ENCODE assay signal across 18 cellular contexts in genomic region chr21:27422435-27422834, GRCh38.
DNase-seq lines count a peak whose midpoint lies in the region; ATAC-seq and TF ChIP-seq lines count a peak whose summit lies in the region.
"Had no signal": no experiment of that assay in that cellular context is flagged by ENCODE, and none has a peak within 500 bp of the region (broad histone marks: within the 10 kb centered on the region; RNA-seq: fewer than 3 reads in every experiment).

No MANE protein-coding gene starts in this region.

- H3K4me1 ChIP-seq in adipocyte (ENCODE audit: control insufficient read depth, insufficient read depth, low read length), result peaks cover 69% of the 10 kb centered on the region
- H3K4me1 ChIP-seq: BLaER1 had no signal

- ATAC-seq in HG02759 (IDR thresholded peaks at IDR 0.05; ENCODE audit: unreplicated experiment), result no peak
- no peak for ATAC-seq in GM18505 (IDR thresholded peaks at IDR 0.05; ENCODE audit: unreplicated experiment)
- ATAC-seq: Panc1 had no signal

- no peaks in the 10 kb centered on the region for H3K27me3 ChIP-seq in adipocyte (replicated peaks; ENCODE audit: control insufficient read depth, insufficient read depth, low read length)
- H3K27me3 ChIP-seq: BLaER1, cardiac muscle cell had no signal

- H3K36me3 ChIP-seq in adipocyte (ENCODE audit: control insufficient read depth, insufficient read depth, low read length, severe bottlenecking), result no peaks in the 10 kb centered on the region
- H3K36me3 ChIP-seq: BLaER1, cardiac muscle cell, lower lobe of right lung had no signal

- no peak overlapping the region for H3K4me3 ChIP-seq in adipocyte (ENCODE audit: low read length)
- no peak overlapping the region for H3K4me3 ChIP-seq in fibroblast of mammary gland (ENCODE audit: control insufficient read depth, low read depth, low read length)
- H3K4me3 ChIP-seq: BLaER1, cardiac muscle cell, lower lobe of right lung had no signal

- H3K9me3 ChIP-seq in adipocyte (ENCODE audit: control insufficient read depth, low read length), result no peaks in the 10 kb centered on the region
- H3K9me3 ChIP-seq: BLaER1, lower lobe of right lung had no signal

- H3K9ac ChIP-seq in adipocyte (ENCODE audit: low read length), result peak overlapping the region; percentile 73
- H3K9ac ChIP-seq: BLaER1 had no signal

- no peak for TF ChIP-seq POLR2A in GM18505 (IDR thresholded peaks at IDR 0.05; ENCODE audit: borderline replicate concordance, extremely low read depth, insufficient read depth, insufficient read length)

- no peak for TF ChIP-seq CTCF in fibroblast of mammary gland (conservative IDR thresholded peaks at IDR 0.05; ENCODE audit: control insufficient read depth, insufficient read depth, low read depth, low read length)

- peak; percentile 43 for DNase-seq in H4 (ENCODE audit: low spot score)
- DNase-seq in adipocyte (ENCODE audit: low read depth), result no peak
- peak; percentile 64 for DNase-seq in fibroblast of mammary gland (ENCODE audit: low read depth)
- DNase-seq in stromal cell of bone marrow (ENCODE audit: low read depth), result peak; percentile 56
- no peak for DNase-seq in iPS-NIHi11 (ENCODE audit: low spot score)
- DNase-seq in NCI-H526 treated with DMSO at 0.1 percent for 48 hours (lab: John Stamatoyannopoulos, UW), result no peak
- DNase-seq: activated CD4-positive, alpha-beta T cell treated with anti-CD3 and anti-CD28 coated beads, Interleukin-2, amount 10 ng/mL, durations not matched to agents 7 days and 5 days; activated naive CD4-positive, alpha-beta T cell treated with anti-CD3 and anti-CD28 coated beads, Interleukin-2, amount 50 U/mL, for 16 hours; lower lobe of right lung; NCI-H1092 treated with DMSO at 0.1 percent for 48 hours; NCI-H748 treated with DMSO at 0.1 percent for 48 hours; retina; stimulated activated CD4-positive, alpha-beta T cell treated with anti-CD3 and anti-CD28 coated beads, Interleukin-2, amount 100 ng/mL, for 48 hours had no signal

Comparison
In these comparisons a context has a peak if more than half of its experiments do, and no peak if none do; other contexts are left out.
1. DNase-seq: peak in H4 (single experiment), fibroblast of mammary gland (single experiment) and stromal cell of bone marrow (single experiment); none in adipocyte (single experiment), iPS-NIHi11 (single experiment) and NCI-H526 treated with DMSO at 0.1 percent for 48 hours (single experiment).